In the genomic region with DNA sequence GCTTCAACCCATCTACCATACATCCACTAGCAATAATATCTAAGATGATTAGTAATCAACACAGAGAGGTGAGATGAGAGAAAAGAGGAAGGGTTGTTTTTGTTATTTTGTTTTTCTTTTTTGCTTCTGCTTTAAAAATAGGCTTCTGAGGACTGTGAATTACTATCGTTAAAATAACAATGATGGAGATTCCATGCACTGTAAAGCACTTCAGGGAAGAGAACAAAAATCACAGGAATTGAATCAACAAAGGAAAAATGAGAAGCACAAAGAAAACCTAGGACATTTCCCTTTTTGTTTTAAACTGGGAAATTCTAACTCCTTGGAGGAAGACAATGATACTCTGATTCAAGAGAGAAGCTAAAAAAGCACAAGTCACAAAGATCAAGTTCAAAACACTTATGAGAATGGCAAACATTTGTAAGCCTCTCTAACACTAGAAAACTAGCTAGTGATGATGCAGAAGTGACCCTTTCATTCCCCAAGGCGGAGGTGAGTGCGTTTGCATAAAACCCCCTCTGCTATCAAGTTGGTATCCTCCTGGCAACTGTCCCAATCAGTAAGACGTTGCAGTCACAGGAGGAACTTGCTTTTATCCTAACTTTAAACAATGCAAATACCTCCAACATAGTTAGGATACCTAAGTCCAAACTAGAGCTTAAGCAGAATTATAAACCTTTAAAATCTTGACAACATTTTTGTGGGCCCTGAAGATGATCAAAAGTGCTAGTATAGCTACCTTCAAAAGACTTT, we compare ENCODE assay signal across 1 cellular context.
TF ChIP-seq lines count a peak whose summit lies in the region.

No MANE protein-coding gene starts in this region.

TF ChIP-seq in K562, 482 proteins besides CTCF, POLR2A, EP300 and RAD21 (continued from another document):
- TF ChIP-seq, protein P1, sequence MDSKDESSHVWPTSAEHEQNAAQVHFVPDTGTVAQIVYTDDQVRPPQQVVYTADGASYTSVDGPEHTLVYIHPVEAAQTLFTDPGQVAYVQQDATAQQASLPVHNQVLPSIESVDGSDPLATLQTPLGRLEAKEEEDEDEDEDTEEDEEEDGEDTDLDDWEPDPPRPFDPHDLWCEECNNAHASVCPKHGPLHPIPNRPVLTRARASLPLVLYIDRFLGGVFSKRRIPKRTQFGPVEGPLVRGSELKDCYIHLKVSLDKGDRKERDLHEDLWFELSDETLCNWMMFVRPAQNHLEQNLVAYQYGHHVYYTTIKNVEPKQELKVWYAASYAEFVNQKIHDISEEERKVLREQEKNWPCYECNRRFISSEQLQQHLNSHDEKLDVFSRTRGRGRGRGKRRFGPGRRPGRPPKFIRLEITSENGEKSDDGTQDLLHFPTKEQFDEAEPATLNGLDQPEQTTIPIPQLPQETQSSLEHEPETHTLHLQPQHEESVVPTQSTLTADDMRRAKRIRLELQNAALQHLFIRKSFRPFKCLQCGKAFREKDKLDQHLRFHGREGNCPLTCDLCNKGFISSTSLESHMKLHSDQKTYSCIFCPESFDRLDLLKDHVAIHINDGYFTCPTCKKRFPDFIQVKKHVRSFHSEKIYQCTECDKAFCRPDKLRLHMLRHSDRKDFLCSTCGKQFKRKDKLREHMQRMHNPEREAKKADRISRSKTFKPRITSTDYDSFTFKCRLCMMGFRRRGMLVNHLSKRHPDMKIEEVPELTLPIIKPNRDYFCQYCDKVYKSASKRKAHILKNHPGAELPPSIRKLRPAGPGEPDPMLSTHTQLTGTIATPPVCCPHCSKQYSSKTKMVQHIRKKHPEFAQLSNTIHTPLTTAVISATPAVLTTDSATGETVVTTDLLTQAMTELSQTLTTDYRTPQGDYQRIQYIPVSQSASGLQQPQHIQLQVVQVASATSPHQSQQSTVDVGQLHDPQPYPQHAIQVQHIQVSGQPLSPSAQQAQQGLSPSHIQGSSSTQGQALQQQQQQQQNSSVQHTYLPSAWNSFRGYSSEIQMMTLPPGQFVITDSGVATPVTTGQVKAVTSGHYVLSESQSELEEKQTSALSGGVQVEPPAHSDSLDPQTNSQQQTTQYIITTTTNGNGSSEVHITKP (IDR thresholded peaks at IDR 0.05; ENCODE audit: partially characterized antibody): peak; percentile 87
